13 cellular contexts compared by ENCODE assay signal in the genomic region with DNA sequence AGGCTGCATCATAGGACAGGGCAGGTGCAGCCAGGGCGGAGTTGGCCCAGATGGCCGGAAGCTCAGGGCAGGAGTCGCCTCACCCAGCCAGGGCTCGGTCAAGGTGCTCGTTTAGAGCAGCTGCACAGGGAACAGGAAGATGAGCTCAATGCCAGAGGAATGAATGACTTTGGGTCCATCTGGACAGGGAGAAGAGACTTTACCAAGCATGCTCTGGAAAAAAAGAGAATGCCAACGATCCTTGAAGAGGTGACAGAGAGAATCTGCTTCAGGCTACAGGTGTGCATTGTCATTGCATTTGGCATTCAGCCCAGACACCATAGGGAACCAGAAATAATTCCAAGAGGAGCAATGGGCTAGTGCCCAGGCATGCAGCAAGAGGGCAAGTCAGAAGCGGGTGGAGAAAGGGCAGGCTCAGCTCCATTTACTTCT. TPM values are rescaled to one million over a fixed set of nuclear protein-coding genes. Genes with fewer than 3 reads are reported as not detected.
DNase-seq lines count a peak whose midpoint lies in the region; ATAC-seq and TF ChIP-seq lines count a peak whose summit lies in the region.
"Had no signal": no experiment of that assay in that cellular context is flagged by ENCODE, and none has a peak within 500 bp of the region (broad histone marks: within the 10 kb centered on the region; RNA-seq: fewer than 3 reads in every experiment).

No MANE protein-coding gene starts in this region.

- ATAC-seq in WTC11, result peak; percentile 78
- ATAC-seq in GM21447 (IDR thresholded peaks at IDR 0.05; ENCODE audit: unreplicated experiment), result no peak
- ATAC-seq: activated CD4-positive, CD25-positive, alpha-beta regulatory T cell treated with anti-CD3 and anti-CD28 coated beads, Interleukin-2, amount 50 U/mL, for 24 hours had no signal

- 0 out of 2 replicates have a peak overlapping the region, but pooled peaks have one; percentile 16 for H3K27ac Mint-ChIP-seq in WTC11
- H3K27ac Mint-ChIP-seq in activated CD4-positive, alpha-beta T cell treated with anti-CD3 and anti-CD28 coated beads, Interleukin-2, amount 10 ng/mL, durations not matched to agents 24 days and 14 days, result no peak overlapping the region

- CTCF ChIA-PET in WTC11 (lab: Charles Lee), result interaction anchor here (0.7 to 3.1 kb wide), 11 partner anchors 22 to 168 kb away, joined by 3 to 20 read pairs (median 6); no protein-coding TSS in a partner anchor

- H3K4me3 Mint-ChIP-seq in WTC11, result no peak overlapping the region
- H3K4me3 Mint-ChIP-seq in activated CD4-positive, alpha-beta T cell treated with anti-CD3 and anti-CD28 coated beads, Interleukin-2, amount 10 ng/mL, durations not matched to agents 24 days and 14 days, result no peak overlapping the region

- H3K36me3 Mint-ChIP-seq in WTC11, result no peaks in the 10 kb centered on the region
- H3K36me3 Mint-ChIP-seq in activated CD4-positive, alpha-beta T cell treated with anti-CD3 and anti-CD28 coated beads, Interleukin-2, amount 10 ng/mL, durations not matched to agents 24 days and 14 days (ENCODE audit: low read depth), result no peaks in the 10 kb centered on the region

- H3K27me3 Mint-ChIP-seq in WTC11 (ENCODE audit: low read depth), result peaks cover 10% of the 10 kb centered on the region
- peaks cover 27% of the 10 kb centered on the region for H3K27me3 Mint-ChIP-seq in activated CD4-positive, alpha-beta T cell treated with anti-CD3 and anti-CD28 coated beads, Interleukin-2, amount 10 ng/mL, durations not matched to agents 24 days and 14 days

- peaks cover 10% of the 10 kb centered on the region for H3K4me1 Mint-ChIP-seq in WTC11
- no peaks in the 10 kb centered on the region for H3K4me1 Mint-ChIP-seq in activated CD4-positive, alpha-beta T cell treated with anti-CD3 and anti-CD28 coated beads, Interleukin-2, amount 10 ng/mL, durations not matched to agents 24 days and 14 days

- no peaks in the 10 kb centered on the region for H3K9me3 Mint-ChIP-seq in WTC11
- H3K9me3 Mint-ChIP-seq in activated CD4-positive, alpha-beta T cell treated with anti-CD3 and anti-CD28 coated beads, Interleukin-2, amount 10 ng/mL, durations not matched to agents 24 days and 14 days, result no peaks in the 10 kb centered on the region

- peak; percentile 38 for DNase-seq in H4 (ENCODE audit: low spot score)
- DNase-seq in NCI-H2107 treated with DMSO at 0.1 percent for 48 hours (lab: John Stamatoyannopoulos, UW; ENCODE audit: unreplicated experiment), result peak; percentile 73
- no peak for DNase-seq in WTC11 (ENCODE audit: low spot score)
- peak; percentile 16 for DNase-seq in myocyte (ENCODE audit: low read depth)
- no peak for DNase-seq in activated CD4-positive, alpha-beta T cell treated with anti-CD3 and anti-CD28 coated beads, Interleukin-2, amount 10 ng/mL, durations not matched to agents 24 days and 14 days
- DNase-seq in AG20443 (ENCODE audit: low spot score), result no peak
- no peak for DNase-seq in activated CD8-positive, alpha-beta memory T cell treated with anti-CD3 and anti-CD28 coated beads, Interleukin-2, amount 50 U/mL, for 48 hours
- DNase-seq: erythroblast, NCI-H1436 had no signal

- POLR2A ChIA-PET in WTC11 (lab: Charles Lee), result interaction anchor here (1.2 kb wide), 1 partner anchor 36 kb away, joined by 5 read pairs; no protein-coding TSS in a partner anchor

- intact Hi-C loops in activated CD4-positive, alpha-beta T cell treated with anti-CD3 and anti-CD28 coated beads, Interleukin-2, amount 10 ng/mL, durations not matched to agents 24 days and 14 days (cut with micrococcal nuclease), result no loop called here

- no peak for TF ChIP-seq CTCF in WTC11 (IDR thresholded peaks at IDR 0.05)

TF ChIP-seq in WTC11, 78 proteins besides CTCF, POLR2A, EP300 and RAD21:
- TF ChIP-seq, protein P1, sequence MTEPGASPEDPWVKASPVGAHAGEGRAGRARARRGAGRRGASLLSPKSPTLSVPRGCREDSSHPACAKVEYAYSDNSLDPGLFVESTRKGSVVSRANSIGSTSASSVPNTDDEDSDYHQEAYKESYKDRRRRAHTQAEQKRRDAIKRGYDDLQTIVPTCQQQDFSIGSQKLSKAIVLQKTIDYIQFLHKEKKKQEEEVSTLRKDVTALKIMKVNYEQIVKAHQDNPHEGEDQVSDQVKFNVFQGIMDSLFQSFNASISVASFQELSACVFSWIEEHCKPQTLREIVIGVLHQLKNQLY (CRISPR knock-in tag; IDR thresholded peaks at IDR 0.05), result no peak
- TF ChIP-seq, protein P2, sequence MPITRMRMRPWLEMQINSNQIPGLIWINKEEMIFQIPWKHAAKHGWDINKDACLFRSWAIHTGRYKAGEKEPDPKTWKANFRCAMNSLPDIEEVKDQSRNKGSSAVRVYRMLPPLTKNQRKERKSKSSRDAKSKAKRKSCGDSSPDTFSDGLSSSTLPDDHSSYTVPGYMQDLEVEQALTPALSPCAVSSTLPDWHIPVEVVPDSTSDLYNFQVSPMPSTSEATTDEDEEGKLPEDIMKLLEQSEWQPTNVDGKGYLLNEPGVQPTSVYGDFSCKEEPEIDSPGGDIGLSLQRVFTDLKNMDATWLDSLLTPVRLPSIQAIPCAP (CRISPR knock-in tag; IDR thresholded peaks at IDR 0.05), result no peak
- no peak for TF ChIP-seq SMAD4 (CRISPR knock-in tag; IDR thresholded peaks at IDR 0.05)
- TF ChIP-seq, protein P3, sequence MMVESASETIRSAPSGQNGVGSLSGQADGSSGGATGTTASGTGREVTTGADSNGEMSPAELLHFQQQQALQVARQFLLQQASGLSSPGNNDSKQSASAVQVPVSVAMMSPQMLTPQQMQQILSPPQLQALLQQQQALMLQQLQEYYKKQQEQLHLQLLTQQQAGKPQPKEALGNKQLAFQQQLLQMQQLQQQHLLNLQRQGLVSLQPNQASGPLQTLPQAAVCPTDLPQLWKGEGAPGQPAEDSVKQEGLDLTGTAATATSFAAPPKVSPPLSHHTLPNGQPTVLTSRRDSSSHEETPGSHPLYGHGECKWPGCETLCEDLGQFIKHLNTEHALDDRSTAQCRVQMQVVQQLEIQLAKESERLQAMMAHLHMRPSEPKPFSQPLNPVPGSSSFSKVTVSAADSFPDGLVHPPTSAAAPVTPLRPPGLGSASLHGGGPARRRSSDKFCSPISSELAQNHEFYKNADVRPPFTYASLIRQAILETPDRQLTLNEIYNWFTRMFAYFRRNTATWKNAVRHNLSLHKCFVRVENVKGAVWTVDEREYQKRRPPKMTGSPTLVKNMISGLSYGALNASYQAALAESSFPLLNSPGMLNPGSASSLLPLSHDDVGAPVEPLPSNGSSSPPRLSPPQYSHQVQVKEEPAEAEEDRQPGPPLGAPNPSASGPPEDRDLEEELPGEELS (CRISPR knock-in tag; IDR thresholded peaks at IDR 0.05), result no peak
- TF ChIP-seq, protein P4, sequence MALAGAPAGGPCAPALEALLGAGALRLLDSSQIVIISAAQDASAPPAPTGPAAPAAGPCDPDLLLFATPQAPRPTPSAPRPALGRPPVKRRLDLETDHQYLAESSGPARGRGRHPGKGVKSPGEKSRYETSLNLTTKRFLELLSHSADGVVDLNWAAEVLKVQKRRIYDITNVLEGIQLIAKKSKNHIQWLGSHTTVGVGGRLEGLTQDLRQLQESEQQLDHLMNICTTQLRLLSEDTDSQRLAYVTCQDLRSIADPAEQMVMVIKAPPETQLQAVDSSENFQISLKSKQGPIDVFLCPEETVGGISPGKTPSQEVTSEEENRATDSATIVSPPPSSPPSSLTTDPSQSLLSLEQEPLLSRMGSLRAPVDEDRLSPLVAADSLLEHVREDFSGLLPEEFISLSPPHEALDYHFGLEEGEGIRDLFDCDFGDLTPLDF (CRISPR knock-in tag; IDR thresholded peaks at IDR 0.05), result no peak
- TF ChIP-seq, protein P5, sequence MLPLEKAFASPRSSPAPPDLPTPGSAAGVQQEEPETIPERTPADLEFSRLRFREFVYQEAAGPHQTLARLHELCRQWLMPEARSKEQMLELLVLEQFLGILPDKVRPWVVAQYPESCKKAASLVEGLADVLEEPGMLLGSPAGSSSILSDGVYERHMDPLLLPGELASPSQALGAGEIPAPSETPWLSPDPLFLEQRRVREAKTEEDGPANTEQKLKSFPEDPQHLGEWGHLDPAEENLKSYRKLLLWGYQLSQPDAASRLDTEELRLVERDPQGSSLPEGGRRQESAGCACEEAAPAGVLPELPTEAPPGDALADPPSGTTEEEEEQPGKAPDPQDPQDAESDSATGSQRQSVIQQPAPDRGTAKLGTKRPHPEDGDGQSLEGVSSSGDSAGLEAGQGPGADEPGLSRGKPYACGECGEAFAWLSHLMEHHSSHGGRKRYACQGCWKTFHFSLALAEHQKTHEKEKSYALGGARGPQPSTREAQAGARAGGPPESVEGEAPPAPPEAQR (CRISPR knock-in tag; IDR thresholded peaks at IDR 0.05), result no peak
- no peak for TF ChIP-seq IRF2 (CRISPR knock-in tag; IDR thresholded peaks at IDR 0.05; ENCODE audit: borderline replicate concordance, low read depth)
- TF ChIP-seq, protein P6, sequence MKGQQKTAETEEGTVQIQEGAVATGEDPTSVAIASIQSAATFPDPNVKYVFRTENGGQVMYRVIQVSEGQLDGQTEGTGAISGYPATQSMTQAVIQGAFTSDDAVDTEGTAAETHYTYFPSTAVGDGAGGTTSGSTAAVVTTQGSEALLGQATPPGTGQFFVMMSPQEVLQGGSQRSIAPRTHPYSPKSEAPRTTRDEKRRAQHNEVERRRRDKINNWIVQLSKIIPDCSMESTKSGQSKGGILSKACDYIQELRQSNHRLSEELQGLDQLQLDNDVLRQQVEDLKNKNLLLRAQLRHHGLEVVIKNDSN (CRISPR knock-in tag; IDR thresholded peaks at IDR 0.05), result no peak
TF ChIP-seq in WTC11: peak in this region for 0.

RNA-seq across cellular contexts. Expression of a gene that starts 6.7 kb away (rescaled TPM):
- 4.0 and 4.3 TPM in 2 replicates for total RNA-seq in H4 (2014; rRNA removed; shearing (Covaris generic))
- total RNA-seq in WTC11 (2021) (9.2 to 11.3 TPM (median 10.3 TPM) in 3 replicates), myocyte (5.4 and 5.5 TPM in 2 replicates)
- polyA plus RNA-seq in myocyte (2012), result 4.2 TPM
- total RNA-seq in activated CD4-positive, alpha-beta T cell treated with anti-CD3 and anti-CD28 coated beads, Interleukin-2, amount 10 ng/mL, durations not matched to agents 24 days and 14 days, result 0.63 TPM in 1 of 2 replicates, not detected in the other

RNA-seq across cellular contexts. Expression of a gene that starts 7.3 kb away (rescaled TPM):
- total RNA-seq in H4 (2014; rRNA removed; shearing (Covaris generic)), result not detected in 2 replicates
- total RNA-seq in WTC11 (2021), result not detected in 3 replicates
- not detected in 2 replicates for total RNA-seq in myocyte
- not detected for polyA plus RNA-seq in myocyte (2012)
- total RNA-seq in activated CD4-positive, alpha-beta T cell treated with anti-CD3 and anti-CD28 coated beads, Interleukin-2, amount 10 ng/mL, durations not matched to agents 24 days and 14 days, result not detected in 2 replicates
- total RNA-seq: lung microvascular endothelial cell had no signal

RNA-seq across cellular contexts. Expression of a gene that starts 59.5 kb away (rescaled TPM):
- not detected in 2 replicates for total RNA-seq in H4 (2014; rRNA removed; shearing (Covaris generic))
- total RNA-seq in WTC11 (2021), result 0.09 to 0.14 TPM (median 0.13 TPM) in 3 replicates
- total RNA-seq in myocyte, result not detected in 2 replicates
- polyA plus RNA-seq in myocyte (2012), result not detected
- total RNA-seq in activated CD4-positive, alpha-beta T cell treated with anti-CD3 and anti-CD28 coated beads, Interleukin-2, amount 10 ng/mL, durations not matched to agents 24 days and 14 days, result not detected in 2 replicates
- total RNA-seq: lung microvascular endothelial cell had no signal
- polyA plus RNA-seq: adipose tissue had no signal

Comparison
In these comparisons a context has a peak if more than half of its experiments do, and no peak if none do; other contexts are left out.
1. DNase-seq: peak in H4 (single experiment), NCI-H2107 treated with DMSO at 0.1 percent for 48 hours (single experiment) and myocyte (single experiment); none in WTC11 (single experiment), activated CD4-positive, alpha-beta T cell treated with anti-CD3 and anti-CD28 coated beads, Interleukin-2, amount 10 ng/mL, durations not matched to agents 24 days and 14 days (single experiment), AG20443 (single experiment) and activated CD8-positive, alpha-beta memory T cell treated with anti-CD3 and anti-CD28 coated beads, Interleukin-2, amount 50 U/mL, for 48 hours (single experiment).